ENCODE assay signal across 11 cellular contexts in the genomic region with DNA sequence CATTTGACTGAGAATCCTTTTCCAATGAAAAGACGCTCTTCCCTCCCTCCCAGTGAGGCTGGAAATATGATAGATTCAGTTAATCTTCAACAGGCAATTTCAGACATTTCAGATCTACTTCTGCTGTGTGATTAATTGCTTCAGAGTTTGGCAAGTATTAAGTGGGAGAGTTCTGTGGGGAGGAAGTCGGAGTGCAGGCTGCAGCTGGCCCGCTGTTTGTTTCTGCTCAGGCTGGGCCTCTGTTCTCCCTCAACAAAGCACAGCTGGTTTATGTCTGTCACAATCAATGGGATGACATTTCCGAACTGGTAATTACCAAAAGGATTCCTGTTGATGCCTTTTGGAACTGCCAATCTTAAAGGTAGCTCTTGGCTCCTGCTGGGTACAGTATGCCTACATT.
A peak's percentile ranks its signal among the peaks of the same experiment; 100 is the strongest.
DNase-seq lines count a peak whose midpoint lies in the region; TF ChIP-seq lines count a peak whose summit lies in the region.
"Had no signal": no experiment of that assay in that cellular context is flagged by ENCODE, and none has a peak within 500 bp of the region (broad histone marks: within the 10 kb centered on the region; RNA-seq: fewer than 3 reads in every experiment).

No MANE protein-coding gene starts in this region.

- H3K9me3 Mint-ChIP-seq in chondrocyte (ENCODE audit: low read depth): no peaks in the 10 kb centered on the region
- H3K9me3 Mint-ChIP-seq: central memory CD8-positive, alpha-beta T cell; T-helper 2 cell treated with Interferon-gamma antibody and Interleukin-4, amounts not matched to agents 5 μg/mL and 100 μg/mL, for 36 hours had no signal

- H3K9ac ChIP-seq in skeletal muscle satellite cell (ENCODE audit: low read depth, low read length): peak overlapping the region; percentile 29

- no peak overlapping the region for H3K4me3 Mint-ChIP-seq in chondrocyte (ENCODE audit: unreplicated experiment)
- H3K4me3 Mint-ChIP-seq: central memory CD8-positive, alpha-beta T cell; T-helper 2 cell treated with Interferon-gamma antibody and Interleukin-4, amounts not matched to agents 5 μg/mL and 100 μg/mL, for 36 hours had no signal

- peaks cover 13% of the 10 kb centered on the region for H3K4me1 ChIP-seq in skeletal muscle satellite cell (ENCODE audit: control insufficient read depth, insufficient read depth, low read length)

- H3K4me1 Mint-ChIP-seq in chondrocyte (ENCODE audit: low read depth): peaks cover 26% of the 10 kb centered on the region
- H3K4me1 Mint-ChIP-seq: central memory CD8-positive, alpha-beta T cell had no signal

- no peaks in the 10 kb centered on the region for H3K27me3 ChIP-seq in skeletal muscle satellite cell (ENCODE audit: control insufficient read depth, insufficient read depth, low read length)

- peak overlapping the region; percentile 34 for H3K4me2 ChIP-seq in skeletal muscle satellite cell (ENCODE audit: low read length)

- H3K27me3 Mint-ChIP-seq in chondrocyte (ENCODE audit: low read depth): no peaks in the 10 kb centered on the region

- no peak overlapping the region for H3K4me3 ChIP-seq in skeletal muscle satellite cell (ENCODE audit: low read length)

- no peaks in the 10 kb centered on the region for H3K36me3 ChIP-seq in skeletal muscle satellite cell (ENCODE audit: insufficient read depth, low read length)

- H3K27ac Mint-ChIP-seq in chondrocyte (ENCODE audit: unreplicated experiment): peak overlapping the region; percentile 38
- H3K27ac Mint-ChIP-seq: T-helper 2 cell treated with Interferon-gamma antibody and Interleukin-4, amounts not matched to agents 5 μg/mL and 100 μg/mL, for 36 hours had no signal

- no peaks in the 10 kb centered on the region for H3K36me3 Mint-ChIP-seq in chondrocyte (ENCODE audit: low read depth)

- DNase-seq in NCI-H146 treated with DMSO at 0.1 percent for 48 hours (lab: John Stamatoyannopoulos, UW; ENCODE audit: unreplicated experiment) (peak; percentile 28), chondrocyte (ENCODE audit: low spot score) (no peak), iPS-NIHi11 (ENCODE audit: low spot score) (peak; percentile 17), AML-193 (lab: John Stamatoyannopoulos, UW) (no peak), HT-29 (ENCODE audit: low spot score) (no peak), AG08396 (ENCODE audit: low spot score) (no peak)
- DNase-seq: H7, NCI-H2081 treated with DMSO at 0.1 percent for 48 hours had no signal

- H3K9me3 ChIP-seq in skeletal muscle satellite cell (replicated peaks; ENCODE audit: low read length): no peaks in the 10 kb centered on the region

- TF ChIP-seq CTCF in chondrocyte (IDR thresholded peaks at IDR 0.05): no peak

Comparison
In these comparisons a context has a peak if more than half of its experiments do, and no peak if none do; other contexts are left out.
1. DNase-seq: peak in NCI-H146 treated with DMSO at 0.1 percent for 48 hours (single experiment) and iPS-NIHi11 (single experiment); none in chondrocyte (single experiment), AML-193 (0 of 2), HT-29 (single experiment) and AG08396 (single experiment).